1 cellular context compared by ENCODE assay signal in genomic region chr2:74833418-74834233, GRCh38.
TF ChIP-seq lines count a peak whose summit lies in the region.

Gene HK2, plus strand, starts transcription at chr2:74834127. Its CDS starts 454 bp downstream, at chr2:74834581.

TF ChIP-seq in HepG2, 621 proteins besides CTCF, POLR2A, EP300 and RAD21 (continued from another document and continues in another):
- TF ChIP-seq ARID5B (CRISPR knock-in tag; IDR thresholded peaks at IDR 0.05) (peak; percentile 57), ZNF775 (CRISPR knock-in tag; IDR thresholded peaks at IDR 0.05; ENCODE audit: borderline replicate concordance) (0 out of 2 replicates have a peak, but pooled peaks have one; percentile 64), AGO2 (optimal IDR thresholded peaks at IDR 0.05; ENCODE audit: low read depth, low read length) (no peak), NFIC (IDR thresholded peaks at IDR 0.05; ENCODE audit: low read length) (no peak), ZNF382 (CRISPR knock-in tag; IDR thresholded peaks at IDR 0.05; ENCODE audit: borderline replicate concordance) (no peak), EZH2 (conservative IDR thresholded peaks at IDR 0.05; ENCODE audit: low read depth, low read length) (no peak), FOXO1 (CRISPR knock-in tag; IDR thresholded peaks at IDR 0.05) (peak; percentile 27; the same call in 1 of the 2 replicates), PHF5A (CRISPR knock-in tag; IDR thresholded peaks at IDR 0.05; ENCODE audit: low read depth, unreplicated experiment) (no peak), PAX8 (CRISPR knock-in tag; IDR thresholded peaks at IDR 0.05; ENCODE audit: borderline replicate concordance) (0 out of 2 replicates have a peak, but pooled peaks have one; percentile 42), MED13 (CRISPR knock-in tag; IDR thresholded peaks at IDR 0.05) (no peak), ZNF501 (CRISPR knock-in tag; IDR thresholded peaks at IDR 0.05) (peak; percentile 27; the same call in 1 of the 2 replicates), ZBTB40 (IDR thresholded peaks at IDR 0.05) (no peak), ZBTB40 (CRISPR knock-in tag; IDR thresholded peaks at IDR 0.05) (peak; percentile 49; the same call in 1 of the 2 replicates), ZNF263 (CRISPR knock-in tag; IDR thresholded peaks at IDR 0.05) (no peak), IKZF4 (CRISPR knock-in tag; IDR thresholded peaks at IDR 0.05; ENCODE audit: borderline replicate concordance, low read depth, not compliant biosample characterization) (no peak), PHF21A (CRISPR knock-in tag; IDR thresholded peaks at IDR 0.05) (0 out of 2 replicates have a peak, but pooled peaks have one; percentile 16), DR1 (CRISPR knock-in tag; IDR thresholded peaks at IDR 0.05) (peak; percentile 62; the same call in 1 of the 2 replicates), BORCS8-MEF2B (CRISPR knock-in tag; IDR thresholded peaks at IDR 0.05) (no peak), NFE2L1 (CRISPR knock-in tag; IDR thresholded peaks at IDR 0.05; ENCODE audit: borderline replicate concordance) (no peak), SP2 (CRISPR knock-in tag; IDR thresholded peaks at IDR 0.05) (peak; percentile 86), ZNF773 (CRISPR knock-in tag; IDR thresholded peaks at IDR 0.05; ENCODE audit: borderline replicate concordance) (no peak), HMG20A (CRISPR knock-in tag; IDR thresholded peaks at IDR 0.05; ENCODE audit: borderline replicate concordance) (no peak), HNRNPUL1 (IDR thresholded peaks at IDR 0.05; ENCODE audit: low read depth, low read length) (no peak), TSC22D2 (CRISPR knock-in tag; IDR thresholded peaks at IDR 0.05; ENCODE audit: borderline replicate concordance) (no peak), ZBTB8A (CRISPR knock-in tag; IDR thresholded peaks at IDR 0.05; ENCODE audit: borderline replicate concordance, low read depth) (no peak), ZSCAN9 (CRISPR knock-in tag; IDR thresholded peaks at IDR 0.05; ENCODE audit: borderline replicate concordance) (peak; percentile 30)
- TF ChIP-seq, protein P1, sequence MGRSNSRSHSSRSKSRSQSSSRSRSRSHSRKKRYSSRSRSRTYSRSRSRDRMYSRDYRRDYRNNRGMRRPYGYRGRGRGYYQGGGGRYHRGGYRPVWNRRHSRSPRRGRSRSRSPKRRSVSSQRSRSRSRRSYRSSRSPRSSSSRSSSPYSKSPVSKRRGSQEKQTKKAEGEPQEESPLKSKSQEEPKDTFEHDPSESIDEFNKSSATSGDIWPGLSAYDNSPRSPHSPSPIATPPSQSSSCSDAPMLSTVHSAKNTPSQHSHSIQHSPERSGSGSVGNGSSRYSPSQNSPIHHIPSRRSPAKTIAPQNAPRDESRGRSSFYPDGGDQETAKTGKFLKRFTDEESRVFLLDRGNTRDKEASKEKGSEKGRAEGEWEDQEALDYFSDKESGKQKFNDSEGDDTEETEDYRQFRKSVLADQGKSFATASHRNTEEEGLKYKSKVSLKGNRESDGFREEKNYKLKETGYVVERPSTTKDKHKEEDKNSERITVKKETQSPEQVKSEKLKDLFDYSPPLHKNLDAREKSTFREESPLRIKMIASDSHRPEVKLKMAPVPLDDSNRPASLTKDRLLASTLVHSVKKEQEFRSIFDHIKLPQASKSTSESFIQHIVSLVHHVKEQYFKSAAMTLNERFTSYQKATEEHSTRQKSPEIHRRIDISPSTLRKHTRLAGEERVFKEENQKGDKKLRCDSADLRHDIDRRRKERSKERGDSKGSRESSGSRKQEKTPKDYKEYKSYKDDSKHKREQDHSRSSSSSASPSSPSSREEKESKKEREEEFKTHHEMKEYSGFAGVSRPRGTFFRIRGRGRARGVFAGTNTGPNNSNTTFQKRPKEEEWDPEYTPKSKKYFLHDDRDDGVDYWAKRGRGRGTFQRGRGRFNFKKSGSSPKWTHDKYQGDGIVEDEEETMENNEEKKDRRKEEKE (IDR thresholded peaks at IDR 0.05), result no peak
- TF ChIP-seq, protein P2, sequence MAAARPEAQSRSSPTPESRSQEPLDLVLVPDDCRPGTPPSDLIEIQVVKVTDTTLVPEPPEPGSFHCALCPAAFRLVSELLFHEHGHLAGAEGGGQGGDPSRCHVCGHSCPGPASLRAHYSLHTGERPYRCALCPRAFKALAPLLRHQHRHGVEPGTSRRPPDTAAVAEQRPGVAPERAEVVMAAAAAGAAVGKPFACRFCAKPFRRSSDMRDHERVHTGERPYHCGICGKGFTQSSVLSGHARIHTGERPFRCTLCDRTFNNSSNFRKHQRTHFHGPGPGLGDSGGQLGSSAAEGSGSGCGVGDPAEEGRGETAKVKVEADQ (CRISPR knock-in tag; IDR thresholded peaks at IDR 0.05; ENCODE audit: borderline replicate concordance), result no peak; the same call in 1 of the 2 replicates
- TF ChIP-seq, protein P3, sequence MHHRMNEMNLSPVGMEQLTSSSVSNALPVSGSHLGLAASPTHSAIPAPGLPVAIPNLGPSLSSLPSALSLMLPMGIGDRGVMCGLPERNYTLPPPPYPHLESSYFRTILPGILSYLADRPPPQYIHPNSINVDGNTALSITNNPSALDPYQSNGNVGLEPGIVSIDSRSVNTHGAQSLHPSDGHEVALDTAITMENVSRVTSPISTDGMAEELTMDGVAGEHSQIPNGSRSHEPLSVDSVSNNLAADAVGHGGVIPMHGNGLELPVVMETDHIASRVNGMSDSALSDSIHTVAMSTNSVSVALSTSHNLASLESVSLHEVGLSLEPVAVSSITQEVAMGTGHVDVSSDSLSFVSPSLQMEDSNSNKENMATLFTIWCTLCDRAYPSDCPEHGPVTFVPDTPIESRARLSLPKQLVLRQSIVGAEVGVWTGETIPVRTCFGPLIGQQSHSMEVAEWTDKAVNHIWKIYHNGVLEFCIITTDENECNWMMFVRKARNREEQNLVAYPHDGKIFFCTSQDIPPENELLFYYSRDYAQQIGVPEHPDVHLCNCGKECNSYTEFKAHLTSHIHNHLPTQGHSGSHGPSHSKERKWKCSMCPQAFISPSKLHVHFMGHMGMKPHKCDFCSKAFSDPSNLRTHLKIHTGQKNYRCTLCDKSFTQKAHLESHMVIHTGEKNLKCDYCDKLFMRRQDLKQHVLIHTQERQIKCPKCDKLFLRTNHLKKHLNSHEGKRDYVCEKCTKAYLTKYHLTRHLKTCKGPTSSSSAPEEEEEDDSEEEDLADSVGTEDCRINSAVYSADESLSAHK (CRISPR knock-in tag; IDR thresholded peaks at IDR 0.05; ENCODE audit: borderline replicate concordance), result no peak
- TF ChIP-seq, protein P4, sequence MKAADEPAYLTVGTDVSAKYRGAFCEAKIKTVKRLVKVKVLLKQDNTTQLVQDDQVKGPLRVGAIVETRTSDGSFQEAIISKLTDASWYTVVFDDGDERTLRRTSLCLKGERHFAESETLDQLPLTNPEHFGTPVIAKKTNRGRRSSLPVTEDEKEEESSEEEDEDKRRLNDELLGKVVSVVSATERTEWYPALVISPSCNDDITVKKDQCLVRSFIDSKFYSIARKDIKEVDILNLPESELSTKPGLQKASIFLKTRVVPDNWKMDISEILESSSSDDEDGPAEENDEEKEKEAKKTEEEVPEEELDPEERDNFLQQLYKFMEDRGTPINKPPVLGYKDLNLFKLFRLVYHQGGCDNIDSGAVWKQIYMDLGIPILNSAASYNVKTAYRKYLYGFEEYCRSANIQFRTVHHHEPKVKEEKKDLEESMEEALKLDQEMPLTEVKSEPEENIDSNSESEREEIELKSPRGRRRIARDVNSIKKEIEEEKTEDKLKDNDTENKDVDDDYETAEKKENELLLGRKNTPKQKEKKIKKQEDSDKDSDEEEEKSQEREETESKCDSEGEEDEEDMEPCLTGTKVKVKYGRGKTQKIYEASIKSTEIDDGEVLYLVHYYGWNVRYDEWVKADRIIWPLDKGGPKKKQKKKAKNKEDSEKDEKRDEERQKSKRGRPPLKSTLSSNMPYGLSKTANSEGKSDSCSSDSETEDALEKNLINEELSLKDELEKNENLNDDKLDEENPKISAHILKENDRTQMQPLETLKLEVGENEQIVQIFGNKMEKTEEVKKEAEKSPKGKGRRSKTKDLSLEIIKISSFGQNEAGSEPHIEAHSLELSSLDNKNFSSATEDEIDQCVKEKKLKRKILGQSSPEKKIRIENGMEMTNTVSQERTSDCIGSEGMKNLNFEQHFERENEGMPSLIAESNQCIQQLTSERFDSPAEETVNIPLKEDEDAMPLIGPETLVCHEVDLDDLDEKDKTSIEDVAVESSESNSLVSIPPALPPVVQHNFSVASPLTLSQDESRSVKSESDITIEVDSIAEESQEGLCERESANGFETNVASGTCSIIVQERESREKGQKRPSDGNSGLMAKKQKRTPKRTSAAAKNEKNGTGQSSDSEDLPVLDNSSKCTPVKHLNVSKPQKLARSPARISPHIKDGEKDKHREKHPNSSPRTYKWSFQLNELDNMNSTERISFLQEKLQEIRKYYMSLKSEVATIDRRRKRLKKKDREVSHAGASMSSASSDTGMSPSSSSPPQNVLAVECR (CRISPR knock-in tag; IDR thresholded peaks at IDR 0.05; ENCODE audit: borderline replicate concordance), result peak; percentile 83
- TF ChIP-seq, protein P5, sequence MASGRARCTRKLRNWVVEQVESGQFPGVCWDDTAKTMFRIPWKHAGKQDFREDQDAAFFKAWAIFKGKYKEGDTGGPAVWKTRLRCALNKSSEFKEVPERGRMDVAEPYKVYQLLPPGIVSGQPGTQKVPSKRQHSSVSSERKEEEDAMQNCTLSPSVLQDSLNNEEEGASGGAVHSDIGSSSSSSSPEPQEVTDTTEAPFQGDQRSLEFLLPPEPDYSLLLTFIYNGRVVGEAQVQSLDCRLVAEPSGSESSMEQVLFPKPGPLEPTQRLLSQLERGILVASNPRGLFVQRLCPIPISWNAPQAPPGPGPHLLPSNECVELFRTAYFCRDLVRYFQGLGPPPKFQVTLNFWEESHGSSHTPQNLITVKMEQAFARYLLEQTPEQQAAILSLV (CRISPR knock-in tag; IDR thresholded peaks at IDR 0.05; ENCODE audit: borderline replicate concordance), result no peak
